Comparison of ENCODE assay signal across 8 cellular contexts in the genomic region with DNA sequence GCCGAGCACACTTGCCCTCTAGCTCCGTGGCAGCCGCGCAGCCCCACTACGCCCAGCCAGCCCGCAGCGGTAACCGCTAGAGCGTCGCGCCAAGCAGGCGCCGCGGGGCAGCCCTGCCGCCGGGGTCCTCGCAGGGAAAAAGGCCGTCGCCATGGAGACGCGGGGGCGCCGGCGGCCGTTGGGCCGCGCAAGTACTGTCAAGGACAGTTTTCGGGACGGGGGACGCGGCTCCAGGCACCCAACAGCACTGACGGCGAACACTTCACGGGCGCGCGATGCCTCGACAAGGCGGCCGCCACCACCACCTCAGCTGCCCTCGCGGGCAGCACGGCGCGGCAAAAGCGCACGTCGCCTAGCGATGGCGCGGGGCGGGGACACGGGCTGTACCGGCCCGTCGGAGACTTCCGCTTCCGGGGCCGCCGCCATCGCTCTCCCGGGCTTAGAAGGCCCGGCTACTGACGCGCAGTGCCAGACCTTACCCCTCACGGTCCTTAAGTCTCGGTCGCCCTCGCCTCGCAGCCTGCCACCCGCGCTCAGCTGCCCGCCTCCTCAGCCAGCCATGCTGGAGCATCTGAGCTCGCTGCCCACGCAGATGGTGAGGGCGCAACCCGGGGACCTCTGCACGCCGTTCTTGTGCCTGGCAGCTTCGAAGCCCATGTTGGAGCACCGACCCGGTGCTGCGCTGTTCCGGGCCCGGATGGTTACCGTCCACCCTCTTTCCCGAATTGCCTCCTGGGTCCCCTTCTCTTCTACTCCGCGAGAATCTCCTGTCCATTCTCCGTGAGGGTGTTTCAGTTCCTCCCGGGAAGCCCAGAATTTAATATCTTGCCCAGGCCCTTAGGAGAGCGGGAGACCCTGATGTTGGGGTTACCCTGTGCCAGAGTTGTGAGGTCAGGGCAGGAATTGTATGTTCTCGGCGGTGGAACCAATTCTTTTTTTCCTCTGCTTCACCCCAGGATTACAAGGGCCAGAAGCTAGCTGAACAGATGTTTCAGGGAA. TPM values are rescaled to one million over a fixed set of nuclear protein-coding genes. Genes with fewer than 3 reads are reported as not detected.
DNase-seq lines count a peak whose midpoint lies in the region; TF ChIP-seq lines count a peak whose summit lies in the region.

A gene with protein sequence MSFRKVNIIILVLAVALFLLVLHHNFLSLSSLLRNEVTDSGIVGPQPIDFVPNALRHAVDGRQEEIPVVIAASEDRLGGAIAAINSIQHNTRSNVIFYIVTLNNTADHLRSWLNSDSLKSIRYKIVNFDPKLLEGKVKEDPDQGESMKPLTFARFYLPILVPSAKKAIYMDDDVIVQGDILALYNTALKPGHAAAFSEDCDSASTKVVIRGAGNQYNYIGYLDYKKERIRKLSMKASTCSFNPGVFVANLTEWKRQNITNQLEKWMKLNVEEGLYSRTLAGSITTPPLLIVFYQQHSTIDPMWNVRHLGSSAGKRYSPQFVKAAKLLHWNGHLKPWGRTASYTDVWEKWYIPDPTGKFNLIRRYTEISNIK (minus strand): TSS at position 104 of the 999 bp plus-strand sequence. CDS start 5,331 bp downstream, outside the sequence.
A gene (plus strand): TSS at position 419 of the 999 bp plus-strand sequence. CDS start 141 bp downstream, at position 560.

- DNase-seq in HFF-Myc (ENCODE audit: extremely low read depth, low read depth) (no peak), MV-4-11 (lab: John Stamatoyannopoulos, UW) (peak; percentile 80), cardiac muscle cell (ENCODE audit: low read depth in 1 of 2, low spot score in 1 of 2) (peak; percentile 90 to 93), posterior cingulate gyrus (peak; percentile 77 to 99 (median 88)), type B pancreatic cell (ENCODE audit: extremely low spot score, unreplicated experiment) (peak; percentile 88)
- DNase-seq in activated naive CD8-positive, alpha-beta T cell treated with anti-CD3 and anti-CD28 coated beads, Interleukin-2, amount 50 U/mL, for 16 hours (ENCODE audit: low read depth, low spot score): peak; percentile 69

- H3K4me3 ChIP-seq in GM08714 (ENCODE audit: low read length): peak within 1 kb of the TSS; percentile 89
- peak within 1 kb of the TSS; percentile 99 for H3K4me3 ChIP-seq in HFF-Myc (replicated peaks; ENCODE audit: low read depth, low read length)
- peak within 1 kb of the TSS; percentile 84 for H3K4me3 ChIP-seq in SU-DHL-6 (ENCODE audit: insufficient read depth, low read length, poor library complexity, severe bottlenecking)
- peak within 1 kb of the TSS; percentile 97 for H3K4me3 ChIP-seq in cardiac muscle cell

- H4K20me1 ChIP-seq in SU-DHL-6 (ENCODE audit: low read depth, low read length): no peaks in the 10 kb centered on the region

- peak within 1 kb of the TSS; percentile 97 for H3K4me3 Mint-ChIP-seq in type B pancreatic cell

- no peaks in the 10 kb centered on the region for H3K27me3 Mint-ChIP-seq in type B pancreatic cell

- peaks cover 32% of the 10 kb centered on the region; the same call in 1 of the 2 replicates for H3K79me2 ChIP-seq in SU-DHL-6 (ENCODE audit: insufficient read depth, low read length)

- no peaks in the 10 kb centered on the region for H3K9me3 Mint-ChIP-seq in type B pancreatic cell

- intact Hi-C loops in posterior cingulate gyrus (cut with DNase I): loop anchor here (2.0 kb wide), 2 partner anchors 21 to 65 kb away; a partner anchor contains a TSS

- H2AFZ ChIP-seq in SU-DHL-6 (ENCODE audit: low read depth, low read length, severe bottlenecking): peak within 1 kb of the TSS; percentile 55

- H3K36me3 Mint-ChIP-seq in type B pancreatic cell: peaks cover 4% of the 10 kb centered on the region

- H3K27ac ChIP-seq in SU-DHL-6 (ENCODE audit: low read depth, low read length): peak within 1 kb of the TSS; percentile 84
- peak within 1 kb of the TSS; percentile 82 for H3K27ac ChIP-seq in cardiac muscle cell

- TF ChIP-seq CTCF in HFF-Myc (IDR thresholded peaks at IDR 0.05; ENCODE audit: low read depth, low read length, missing control alignments) (no peak), SU-DHL-6 (IDR thresholded peaks at IDR 0.05; ENCODE audit: insufficient read depth, low read length, poor library complexity, severe bottlenecking) (no peak), cardiac muscle cell (IDR thresholded peaks at IDR 0.05; ENCODE audit: low read depth, low read length) (no peak), type B pancreatic cell (conservative IDR thresholded peaks at IDR 0.05) (no peak)

- H3K9me3 ChIP-seq in SU-DHL-6 (ENCODE audit: insufficient read depth, low read length) (no peaks in the 10 kb centered on the region), cardiac muscle cell (ENCODE audit: low read depth) (no peaks in the 10 kb centered on the region)

- peak within 1 kb of the TSS; percentile 81 for H3K4me2 ChIP-seq in SU-DHL-6 (ENCODE audit: low read depth, low read length, poor library complexity, severe bottlenecking)

- H3F3A ChIP-seq in SU-DHL-6 (ENCODE audit: insufficient read depth): peaks cover 35% of the 10 kb centered on the region

- H3K9me2 ChIP-seq in SU-DHL-6 (replicated peaks; ENCODE audit: insufficient read depth, low read length): no peaks in the 10 kb centered on the region

- H3K27me3 ChIP-seq in SU-DHL-6 (ENCODE audit: low read length) (no peaks in the 10 kb centered on the region), cardiac muscle cell (no peaks in the 10 kb centered on the region)

- 0 out of 2 replicates have a peak, but pooled peaks cover 8% of the 10 kb centered on the region for H3K36me3 ChIP-seq in SU-DHL-6 (ENCODE audit: low read length)
- H3K36me3 ChIP-seq in cardiac muscle cell: peaks cover 7% of the 10 kb centered on the region

- H3K27ac Mint-ChIP-seq in type B pancreatic cell: peak within 1 kb of the TSS; percentile 98

- peaks cover 6% of the 10 kb centered on the region for H3K4me1 ChIP-seq in cardiac muscle cell (ENCODE audit: low read depth)

- H3K4me1 Mint-ChIP-seq in type B pancreatic cell (ENCODE audit: unreplicated experiment): peaks cover 18% of the 10 kb centered on the region

- H3K9ac ChIP-seq in SU-DHL-6 (ENCODE audit: low read length): peak within 1 kb of the TSS; percentile 82

RNA-seq across cellular contexts. Expression of the first gene that starts in this region (rescaled TPM):
- 75.4 and 85.0 TPM in 2 replicates for total RNA-seq in cardiac muscle cell
- 74.2 and 75.4 TPM in 2 replicates for polyA plus RNA-seq in cardiac muscle cell
- 66.1 and 72.7 TPM in 2 replicates for total RNA-seq in type B pancreatic cell (ENCODE audit: low replicate concordance)

RNA-seq across cellular contexts. Expression of the second gene that starts in this region (rescaled TPM):
- total RNA-seq in cardiac muscle cell (103 and 173 TPM in 2 replicates), type B pancreatic cell (ENCODE audit: low replicate concordance) (102 and 119 TPM in 2 replicates)
- polyA plus RNA-seq in cardiac muscle cell: 217 and 234 TPM in 2 replicates
